In genomic region chr22:41448189-41448808, GRCh38 we compare ENCODE assay signal across 8 cellular contexts. TPM values are rescaled to one million over a fixed set of nuclear protein-coding genes. Genes with fewer than 3 reads are reported as not detected.
A peak's percentile ranks its signal among the peaks of the same experiment; 100 is the strongest.
DNase-seq lines count a peak whose midpoint lies in the region; ATAC-seq and TF ChIP-seq lines count a peak whose summit lies in the region.

No MANE protein-coding gene starts in this region.

- peaks cover 13% of the 10 kb centered on the region for H3K4me1 Mint-ChIP-seq in GM23338
- H3K4me1 Mint-ChIP-seq in activated T-helper 2 cell treated with anti-CD3 and anti-CD28 coated beads, Interferon-gamma antibody, Interleukin-2, Interleukin-4, amounts not matched to agents 10 μg/mL and 5 μg/mL and 100 μg/mL, durations not matched to agents 14 hours and 24 hours and 36 hours (ENCODE audit: low read depth), result peaks cover 6% of the 10 kb centered on the region
- peaks cover 6 to 25% (median 21%) of the 10 kb centered on the region in 7 donors for H3K4me1 Mint-ChIP-seq in naive thymus-derived CD4-positive, alpha-beta T cell
- peaks cover 26% of the 10 kb centered on the region for H3K4me1 Mint-ChIP-seq in stimulated activated memory B cell treated with anti-CD40 and anti-IgM and Interleukin-4, amounts not matched to agents 10 μg/mL and 1 μg/mL and 100 μg/mL, for 72 hours

- H2AFZ ChIP-seq in GM23338, result no peak overlapping the region

- H3K27ac Mint-ChIP-seq in GM23338, result peak overlapping the region; percentile 99
- peak overlapping the region; percentile 98 for H3K27ac Mint-ChIP-seq in activated T-helper 2 cell treated with anti-CD3 and anti-CD28 coated beads, Interferon-gamma antibody, Interleukin-2, Interleukin-4, amounts not matched to agents 10 μg/mL and 5 μg/mL and 100 μg/mL, durations not matched to agents 14 hours and 24 hours and 36 hours
- H3K27ac Mint-ChIP-seq in naive thymus-derived CD4-positive, alpha-beta T cell, result peak overlapping the region; percentile 91 to 99 (median 94)
- H3K27ac Mint-ChIP-seq in stimulated activated memory B cell treated with anti-CD40 and anti-IgM and Interleukin-4, amounts not matched to agents 10 μg/mL and 1 μg/mL and 100 μg/mL, for 72 hours, result peak overlapping the region; percentile 98

- H3K36me3 ChIP-seq in GM23338 (ENCODE audit: insufficient read depth), result 0 out of 2 replicates have a peak, but pooled peaks cover 3% of the 10 kb centered on the region
- peaks cover 0 to 6% (median 0%) of the 10 kb centered on the region in 3 experiments for H3K36me3 ChIP-seq in naive thymus-derived CD4-positive, alpha-beta T cell (ENCODE audit: control insufficient read depth in 2 of 3, insufficient read depth in 3 of 3, low read length in 3 of 3)

- peaks cover 36% of the 10 kb centered on the region for H3K27me3 Mint-ChIP-seq in GM23338 (ENCODE audit: insufficient read depth, low read depth, poor library complexity)
- no peaks in the 10 kb centered on the region for H3K27me3 Mint-ChIP-seq in activated T-helper 2 cell treated with anti-CD3 and anti-CD28 coated beads, Interferon-gamma antibody, Interleukin-2, Interleukin-4, amounts not matched to agents 10 μg/mL and 5 μg/mL and 100 μg/mL, durations not matched to agents 14 hours and 24 hours and 36 hours (ENCODE audit: low read depth)
- H3K27me3 Mint-ChIP-seq in naive thymus-derived CD4-positive, alpha-beta T cell, result no peaks in the 10 kb centered on the region
- no peaks in the 10 kb centered on the region for H3K27me3 Mint-ChIP-seq in stimulated activated memory B cell treated with anti-CD40 and anti-IgM and Interleukin-4, amounts not matched to agents 10 μg/mL and 1 μg/mL and 100 μg/mL, for 72 hours

- peaks cover 28% of the 10 kb centered on the region for H3K79me2 ChIP-seq in GM23338 (replicated peaks; ENCODE audit: insufficient read depth)

- H3K4me3 ChIP-seq in GM23338 (peak overlapping the region; percentile 99), LNCaP clone FGC (ENCODE audit: low read depth, low read length) (peak overlapping the region; percentile 84), fibroblast of mammary gland (ENCODE audit: control insufficient read depth, low read depth, low read length) (peak overlapping the region; percentile 98)
- H3K4me3 ChIP-seq in naive thymus-derived CD4-positive, alpha-beta T cell (ENCODE audit: low read length), result peak overlapping the region; percentile 90

- CTCF ChIA-PET in naive thymus-derived CD4-positive, alpha-beta T cell (lab: Charles Lee), result interaction anchor here (0.6 to 1.3 kb wide), 5 partner anchors 20 to 1499 kb away, joined by 3 to 4 read pairs (median 3); partner anchors contain the start of genes ACO2 and PHF5A

- TF ChIP-seq CTCF in GM23338 (conservative IDR thresholded peaks at IDR 0.05; ENCODE audit: low read depth in 2 of 2) (no peak), LNCaP clone FGC (IDR thresholded peaks at IDR 0.05; ENCODE audit: control insufficient read depth, extremely low read depth, insufficient read depth) (no peak), fibroblast of mammary gland (conservative IDR thresholded peaks at IDR 0.05; ENCODE audit: control insufficient read depth, insufficient read depth, low read depth, low read length) (no peak)

- peaks cover 11% of the 10 kb centered on the region; the same call in 1 of the 2 replicates for H3F3A ChIP-seq in GM23338 (replicated peaks; ENCODE audit: low read depth)

- no peaks in the 10 kb centered on the region for H3K9me3 ChIP-seq in naive thymus-derived CD4-positive, alpha-beta T cell (ENCODE audit: control insufficient read depth in 2 of 3, low read length in 3 of 3)

- H3K4me1 ChIP-seq in GM23338 (ENCODE audit: insufficient read depth), result peaks cover 5% of the 10 kb centered on the region
- H3K4me1 ChIP-seq in naive thymus-derived CD4-positive, alpha-beta T cell (ENCODE audit: control insufficient read depth in 2 of 2, insufficient read depth in 2 of 2, low read length in 2 of 2), result peaks cover 7% of the 10 kb centered on the region in 2 donors

- H3K9me3 Mint-ChIP-seq in GM23338, result peaks cover 3% of the 10 kb centered on the region; the same call in 1 of the 3 replicates
- no peaks in the 10 kb centered on the region for H3K9me3 Mint-ChIP-seq in activated T-helper 2 cell treated with anti-CD3 and anti-CD28 coated beads, Interferon-gamma antibody, Interleukin-2, Interleukin-4, amounts not matched to agents 10 μg/mL and 5 μg/mL and 100 μg/mL, durations not matched to agents 14 hours and 24 hours and 36 hours
- peaks cover 0 to 8% (median 0%) of the 10 kb centered on the region in 11 donors for H3K9me3 Mint-ChIP-seq in naive thymus-derived CD4-positive, alpha-beta T cell
- no peaks in the 10 kb centered on the region for H3K9me3 Mint-ChIP-seq in stimulated activated memory B cell treated with anti-CD40 and anti-IgM and Interleukin-4, amounts not matched to agents 10 μg/mL and 1 μg/mL and 100 μg/mL, for 72 hours

- peak overlapping the region; percentile 99 for H3K4me3 Mint-ChIP-seq in GM23338
- H3K4me3 Mint-ChIP-seq in activated T-helper 2 cell treated with anti-CD3 and anti-CD28 coated beads, Interferon-gamma antibody, Interleukin-2, Interleukin-4, amounts not matched to agents 10 μg/mL and 5 μg/mL and 100 μg/mL, durations not matched to agents 14 hours and 24 hours and 36 hours (ENCODE audit: low read depth), result peak overlapping the region; percentile 96
- H3K4me3 Mint-ChIP-seq in naive thymus-derived CD4-positive, alpha-beta T cell, result peak overlapping the region; percentile 92 to 98 (median 94)
- H3K4me3 Mint-ChIP-seq in stimulated activated memory B cell treated with anti-CD40 and anti-IgM and Interleukin-4, amounts not matched to agents 10 μg/mL and 1 μg/mL and 100 μg/mL, for 72 hours, result peak overlapping the region; percentile 92

- DNase-seq in DMS53 treated with DMSO at 0.1 percent for 48 hours (lab: John Stamatoyannopoulos, UW; ENCODE audit: unreplicated experiment), result peak; percentile 94
- DNase-seq in GM23338 (ENCODE audit: low spot score), result peak; percentile 99
- DNase-seq in LNCaP clone FGC (ENCODE audit: low read depth), result peak; percentile 99
- DNase-seq in RPMI8226, result peak; percentile 97
- DNase-seq in activated T-helper 2 cell treated with anti-CD3 and anti-CD28 coated beads, Interferon-gamma antibody, Interleukin-2, Interleukin-4, amounts not matched to agents 10 μg/mL and 5 μg/mL and 100 μg/mL, durations not matched to agents 14 hours and 24 hours and 36 hours (ENCODE audit: low spot score), result peak; percentile 91
- peak; percentile 99 for DNase-seq in fibroblast of mammary gland (ENCODE audit: low read depth)
- peak; percentile 62 to 95 (median 92) for DNase-seq in naive thymus-derived CD4-positive, alpha-beta T cell

- H3K36me3 Mint-ChIP-seq in GM23338 (ENCODE audit: low read depth), result peaks cover 24% of the 10 kb centered on the region
- peaks cover 13% of the 10 kb centered on the region for H3K36me3 Mint-ChIP-seq in activated T-helper 2 cell treated with anti-CD3 and anti-CD28 coated beads, Interferon-gamma antibody, Interleukin-2, Interleukin-4, amounts not matched to agents 10 μg/mL and 5 μg/mL and 100 μg/mL, durations not matched to agents 14 hours and 24 hours and 36 hours (ENCODE audit: low read depth)
- H3K36me3 Mint-ChIP-seq in naive thymus-derived CD4-positive, alpha-beta T cell, result peaks cover 0 to 7% (median 0%) of the 10 kb centered on the region in 5 donors
- H3K36me3 Mint-ChIP-seq in stimulated activated memory B cell treated with anti-CD40 and anti-IgM and Interleukin-4, amounts not matched to agents 10 μg/mL and 1 μg/mL and 100 μg/mL, for 72 hours, result peaks cover 17% of the 10 kb centered on the region

- H3K4me2 ChIP-seq in GM23338, result peak overlapping the region; percentile 100

- intact Hi-C loops in activated T-helper 2 cell treated with anti-CD3 and anti-CD28 coated beads, Interferon-gamma antibody, Interleukin-2, Interleukin-4, amounts not matched to agents 10 μg/mL and 5 μg/mL and 100 μg/mL, durations not matched to agents 14 hours and 24 hours and 36 hours (cut with micrococcal nuclease), result loop anchor here (1.0 to 10.0 kb wide), 3 partner anchors 20 to 243 kb away; partner anchors contain the start of genes DESI1, L3MBTL2, PHF5A and XRCC6
- intact Hi-C loops in naive thymus-derived CD4-positive, alpha-beta T cell (cut with micrococcal nuclease), result loop anchor here (1.0 to 10.0 kb wide), 14 partner anchors 20 to 1403 kb away; partner anchors contain the start of genes RANGAP1 (in 2 of the 2), RBX1 (in 2 of the 2), ACO2 (in 1 of the 2) and CENPM (in 1 of the 2)

- POLR2A ChIA-PET in naive thymus-derived CD4-positive, alpha-beta T cell (lab: Charles Lee), result interaction anchor here (0.6 to 5.2 kb wide), 20 partner anchors 11 to 591 kb away, joined by 3 to 143 read pairs (median 4); partner anchors contain the start of genes ACO2, PHF5A, PMM1 and TEF

- no peaks in the 10 kb centered on the region for H3K27me3 ChIP-seq in GM23338 (ENCODE audit: insufficient read depth)
- H3K27me3 ChIP-seq in naive thymus-derived CD4-positive, alpha-beta T cell (ENCODE audit: control insufficient read depth in 2 of 2, insufficient read depth in 2 of 2, low read length in 2 of 2), result no peaks in the 10 kb centered on the region

- peak overlapping the region; percentile 99 for H3K27ac ChIP-seq in GM23338 (ENCODE audit: low read depth)
- H3K27ac ChIP-seq in naive thymus-derived CD4-positive, alpha-beta T cell (ENCODE audit: low read depth, low read length), result peak overlapping the region; percentile 88

- peaks cover 7% of the 10 kb centered on the region for H4K20me1 ChIP-seq in GM23338 (replicated peaks; ENCODE audit: insufficient read depth)

- no peaks in the 10 kb centered on the region for H3K9me2 ChIP-seq in GM23338 (ENCODE audit: insufficient read depth)

- ATAC-seq in GM23338, result peak; percentile 68
- peak; percentile 78 for ATAC-seq in naive thymus-derived CD4-positive, alpha-beta T cell
- ATAC-seq in stimulated activated memory B cell treated with anti-CD40 and anti-IgM and Interleukin-4, amounts not matched to agents 10 μg/mL and 1 μg/mL and 100 μg/mL, for 72 hours, result peak; percentile 83

RNA-seq across cellular contexts. Expression of gene TOB2, which starts 1.7 kb away (rescaled TPM):
- 43.0 and 47.2 TPM in 2 replicates for total RNA-seq in GM23338 (2014; rRNA removed; shearing (Covaris generic))
- polyA plus RNA-seq in GM23338 (2016; fragmentation: Nextera tagmentation; extraction: Ambion mirVana), result 26.7 and 27.3 TPM in 2 replicates
- total RNA-seq in activated T-helper 2 cell treated with anti-CD3 and anti-CD28 coated beads, Interferon-gamma antibody, Interleukin-2, Interleukin-4, amounts not matched to agents 10 μg/mL and 5 μg/mL and 100 μg/mL, durations not matched to agents 14 hours and 24 hours and 36 hours, result 41.2 and 44.2 TPM in 2 replicates
- total RNA-seq in naive thymus-derived CD4-positive, alpha-beta T cell, result 10 to 100 TPM; 19.3 to 37.8 (median 29.8) TPM
- polyA plus RNA-seq in naive thymus-derived CD4-positive, alpha-beta T cell, result 1 to 10 TPM; 8.2 to 9.7 TPM

RNA-seq across cellular contexts. Expression of gene PHF5A, which starts 20.2 kb away (rescaled TPM):
- 108 and 115 TPM in 2 replicates for total RNA-seq in GM23338 (2014; rRNA removed; shearing (Covaris generic))
- polyA plus RNA-seq in GM23338 (2016; fragmentation: Nextera tagmentation; extraction: Ambion mirVana), result 49.4 and 52.4 TPM in 2 replicates
- 72.1 and 74.3 TPM in 2 replicates for total RNA-seq in activated T-helper 2 cell treated with anti-CD3 and anti-CD28 coated beads, Interferon-gamma antibody, Interleukin-2, Interleukin-4, amounts not matched to agents 10 μg/mL and 5 μg/mL and 100 μg/mL, durations not matched to agents 14 hours and 24 hours and 36 hours
- 10 to 100 TPM; 27.8 to 63.9 (median 36.0) TPM for total RNA-seq in naive thymus-derived CD4-positive, alpha-beta T cell
- 10 to 100 TPM; 22.4 to 25.8 TPM for polyA plus RNA-seq in naive thymus-derived CD4-positive, alpha-beta T cell

RNA-seq across cellular contexts. Expression of gene ACO2, which starts 20.6 kb away (rescaled TPM):
- 77.8 and 79.7 TPM in 2 replicates for total RNA-seq in GM23338 (2014; rRNA removed; shearing (Covaris generic))
- polyA plus RNA-seq in GM23338 (2016; fragmentation: Nextera tagmentation; extraction: Ambion mirVana), result 33.4 and 36.2 TPM in 2 replicates
- total RNA-seq in activated T-helper 2 cell treated with anti-CD3 and anti-CD28 coated beads, Interferon-gamma antibody, Interleukin-2, Interleukin-4, amounts not matched to agents 10 μg/mL and 5 μg/mL and 100 μg/mL, durations not matched to agents 14 hours and 24 hours and 36 hours, result 94.1 and 96.1 TPM in 2 replicates
- 10 to 100 TPM; 64.5 to 84.8 (median 70.3) TPM for total RNA-seq in naive thymus-derived CD4-positive, alpha-beta T cell
- polyA plus RNA-seq in naive thymus-derived CD4-positive, alpha-beta T cell, result 100 to 1,000 TPM in 1 of 2 donors, 10 to 100 TPM in 1; 60.5 to 101 TPM

Comparison
In these comparisons a context has a peak if more than half of its experiments do, and no peak if none do; other contexts are left out.
1. Peak in every context shown above with its lines: DNase-seq, ATAC-seq, H3K4me3 ChIP-seq and H3K27ac ChIP-seq.